8 cellular contexts compared by ENCODE assay signal in genomic region chr9:34430843-34431437, GRCh38. TPM values are rescaled to one million over a fixed set of nuclear protein-coding genes. Genes with fewer than 3 reads are reported as not detected.
A peak's percentile ranks its signal among the peaks of the same experiment; 100 is the strongest.
DNase-seq lines count a peak whose midpoint lies in the region; ATAC-seq and TF ChIP-seq lines count a peak whose summit lies in the region.

No MANE protein-coding gene starts in this region.

- H4K20me1 ChIP-seq in DND-41 (ENCODE audit: insufficient read depth, low read length), result peaks cover 33% of the 10 kb centered on the region

- H3K4me3 ChIP-seq in DND-41 (ENCODE audit: low read depth in 1 of 2, low read length in 2 of 2) (no peak overlapping the region), MG63 (no peak overlapping the region), fibroblast of the aortic adventitia (ENCODE audit: low read depth, low read length) (no peak overlapping the region), ovary (no peak overlapping the region)

- DNase-seq in DND-41 (peak; percentile 62), MG63 (peak; percentile 82), fibroblast of the aortic adventitia (ENCODE audit: low read depth) (peak; percentile 91), ovary (peak; percentile 21 to 76 (median 45)), NCI-H526 (lab: John Stamatoyannopoulos, UW) (no peak)

- H3K9me3 ChIP-seq in DND-41 (ENCODE audit: insufficient read depth, low read length, severe bottlenecking) (no peaks in the 10 kb centered on the region), MG63 (no peaks in the 10 kb centered on the region), ovary (no peaks in the 10 kb centered on the region)

- H3K79me2 ChIP-seq in DND-41 (ENCODE audit: insufficient read depth, low read length), result no peaks in the 10 kb centered on the region

- no peak for TF ChIP-seq EP300 in ovary (IDR thresholded peaks at IDR 0.05)

- H3K27ac ChIP-seq in DND-41 (ENCODE audit: low read length), result no peak overlapping the region
- H3K27ac ChIP-seq in ovary, result no peak overlapping the region

- TF ChIP-seq CTCF in DND-41 (IDR thresholded peaks at IDR 0.05; ENCODE audit: borderline replicate concordance, extremely low read depth, low read length, poor library complexity, severe bottlenecking) (no peak), fibroblast of the aortic adventitia (IDR thresholded peaks at IDR 0.05; ENCODE audit: insufficient read depth, low read length) (no peak), ovary (IDR thresholded peaks at IDR 0.05) (no peak)

- 12 to 18% (median 14%) methylated on average over 4 of the region's 4 CpGs for WGBS in ovary, 3 donors

- H3K4me1 ChIP-seq in DND-41 (ENCODE audit: insufficient read depth, low read length), result no peaks in the 10 kb centered on the region
- peaks cover 7% of the 10 kb centered on the region for H3K4me1 ChIP-seq in ovary (ENCODE audit: insufficient read depth)

- intact Hi-C loops in ovary (cut with DNase I), result no loop called here

- H2AFZ ChIP-seq in DND-41 (ENCODE audit: low read depth, low read length), result no peak overlapping the region

- no peak overlapping the region for H3K9ac ChIP-seq in DND-41 (ENCODE audit: low read depth, low read length)

- no peak overlapping the region for H3K4me2 ChIP-seq in DND-41 (ENCODE audit: insufficient read depth, low read length)

- H3K27me3 ChIP-seq in DND-41 (ENCODE audit: insufficient read depth, low read length, poor library complexity) (no peaks in the 10 kb centered on the region), MG63 (no peaks in the 10 kb centered on the region), ovary (no peaks in the 10 kb centered on the region)

- peak; percentile 76 for ATAC-seq in DND-41 (ENCODE audit: insufficient read depth, low read depth)
- ATAC-seq in SK-N-SH treated with all-trans-retinoic acid at 6 μM for 48 hours, result peak; percentile 92
- no peak for ATAC-seq in HG02938 (IDR thresholded peaks at IDR 0.05; ENCODE audit: unreplicated experiment)
- ATAC-seq in HG03342 (IDR thresholded peaks at IDR 0.05; ENCODE audit: unreplicated experiment), result no peak

- H3K36me3 ChIP-seq in DND-41 (ENCODE audit: insufficient read depth, low read length) (no peaks in the 10 kb centered on the region), MG63 (no peaks in the 10 kb centered on the region), ovary (no peaks in the 10 kb centered on the region)

- TF ChIP-seq POLR2A in ovary (IDR thresholded peaks at IDR 0.05), result no peak

TF ChIP-seq in SK-N-SH treated with all-trans-retinoic acid at 6 μM for 48 hours, 23 proteins besides CTCF, POLR2A, EP300 and RAD21 (continues in another document):
- TF ChIP-seq TCF4 (CRISPR knock-in tag; IDR thresholded peaks at IDR 0.05; ENCODE audit: borderline replicate concordance) (peak; percentile 55), ZFP3 (CRISPR knock-in tag; IDR thresholded peaks at IDR 0.05) (peak; percentile 78), CSDC2 (CRISPR knock-in tag; IDR thresholded peaks at IDR 0.05) (peak; percentile 89), ZNF8 (CRISPR knock-in tag; IDR thresholded peaks at IDR 0.05) (no peak; the same call in 1 of the 2 replicates), ZNF70 (CRISPR knock-in tag; IDR thresholded peaks at IDR 0.05) (peak; percentile 59), SNAI2 (CRISPR knock-in tag; IDR thresholded peaks at IDR 0.05) (peak; percentile 94), ESRRG (CRISPR knock-in tag; IDR thresholded peaks at IDR 0.05) (no peak), POU6F1 (CRISPR knock-in tag; IDR thresholded peaks at IDR 0.05; ENCODE audit: borderline replicate concordance, low read depth) (no peak), CSRNP3 (CRISPR knock-in tag; IDR thresholded peaks at IDR 0.05) (0 out of 2 replicates have a peak, but pooled peaks have one; percentile 9), ZFP30 (CRISPR knock-in tag; IDR thresholded peaks at IDR 0.05) (0 out of 2 replicates have a peak, but pooled peaks have one; percentile 20), RARB (CRISPR knock-in tag; IDR thresholded peaks at IDR 0.05) (no peak), GLIS3 (CRISPR knock-in tag; IDR thresholded peaks at IDR 0.05) (no peak), ARNTL (CRISPR knock-in tag; IDR thresholded peaks at IDR 0.05; ENCODE audit: borderline replicate concordance, low read depth) (no peak), ZNF565 (CRISPR knock-in tag; conservative IDR thresholded peaks at IDR 0.05; ENCODE audit: low read depth) (no peak), ISL1 (CRISPR knock-in tag; IDR thresholded peaks at IDR 0.05) (peak; percentile 52; the same call in 1 of the 2 replicates), PATZ1 (CRISPR knock-in tag; IDR thresholded peaks at IDR 0.05; ENCODE audit: borderline replicate concordance) (no peak), ZC3H10 (CRISPR knock-in tag; IDR thresholded peaks at IDR 0.05) (no peak), CREB5 (CRISPR knock-in tag; IDR thresholded peaks at IDR 0.05; ENCODE audit: low read depth) (no peak)

RNA-seq across cellular contexts. Expression of gene FAM219A, which starts 27.4 kb away (rescaled TPM):
- total RNA-seq in MG63 (2014; rRNA removed; shearing (Covaris generic); ENCODE audit: low replicate concordance), result 3.1 and 7.7 TPM in 2 replicates
- 6.1 and 7.0 TPM in 2 replicates for total RNA-seq in fibroblast of the aortic adventitia (ENCODE audit: low replicate concordance)
- total RNA-seq in ovary, result 10 to 100 TPM in 5 of 7 donors, 1 to 10 TPM in 2; 5.2 to 24.7 (median 16.2) TPM
- 10 to 100 TPM; 12.1 to 12.7 TPM for polyA plus RNA-seq in ovary

RNA-seq across cellular contexts. Expression of gene DNAI1, which starts 27.7 kb away (rescaled TPM):
- not detected in 2 replicates for total RNA-seq in MG63 (2014; rRNA removed; shearing (Covaris generic); ENCODE audit: low replicate concordance)
- total RNA-seq in fibroblast of the aortic adventitia (ENCODE audit: low replicate concordance) (1.1 TPM in 1 of 2 replicates, not detected in the other), ovary (10 to 100 TPM in 1 of 7 donors, 1 to 10 TPM in 4, not detected in 2; 1.5 to 26.1 (median 2.0) TPM)
- polyA plus RNA-seq in ovary, result under 1 TPM in 1 of 2 donors, not detected in 1; 0.10 TPM

RNA-seq across cellular contexts. Expression of gene MYORG, which starts 54.2 kb away (rescaled TPM):
- 0.23 TPM in 1 of 2 replicates, not detected in the other for total RNA-seq in MG63 (2014; rRNA removed; shearing (Covaris generic); ENCODE audit: low replicate concordance)
- total RNA-seq in fibroblast of the aortic adventitia (ENCODE audit: low replicate concordance) (0.90 and 1.3 TPM in 2 replicates), ovary (1 to 10 TPM in 5 of 7 donors, under 1 TPM in 2; 0.60 to 2.3 (median 1.2) TPM)
- polyA plus RNA-seq in ovary, result 1 to 10 TPM in 1 of 2 donors, under 1 TPM in 1; 0.77 to 7.8 TPM

Comparison
In these comparisons a context has a peak if more than half of its experiments do, and no peak if none do; other contexts are left out.
1. ATAC-seq: peak in DND-41 (single experiment) and SK-N-SH treated with all-trans-retinoic acid at 6 μM for 48 hours (single experiment); none in HG02938 (single experiment) and HG03342 (single experiment).
2. DNase-seq: peak in DND-41 (single experiment), MG63 (single experiment), fibroblast of the aortic adventitia (single experiment) and ovary (5 of 5); none in NCI-H526 (0 of 2).